8 cellular contexts compared by ENCODE assay signal in the genomic region with DNA sequence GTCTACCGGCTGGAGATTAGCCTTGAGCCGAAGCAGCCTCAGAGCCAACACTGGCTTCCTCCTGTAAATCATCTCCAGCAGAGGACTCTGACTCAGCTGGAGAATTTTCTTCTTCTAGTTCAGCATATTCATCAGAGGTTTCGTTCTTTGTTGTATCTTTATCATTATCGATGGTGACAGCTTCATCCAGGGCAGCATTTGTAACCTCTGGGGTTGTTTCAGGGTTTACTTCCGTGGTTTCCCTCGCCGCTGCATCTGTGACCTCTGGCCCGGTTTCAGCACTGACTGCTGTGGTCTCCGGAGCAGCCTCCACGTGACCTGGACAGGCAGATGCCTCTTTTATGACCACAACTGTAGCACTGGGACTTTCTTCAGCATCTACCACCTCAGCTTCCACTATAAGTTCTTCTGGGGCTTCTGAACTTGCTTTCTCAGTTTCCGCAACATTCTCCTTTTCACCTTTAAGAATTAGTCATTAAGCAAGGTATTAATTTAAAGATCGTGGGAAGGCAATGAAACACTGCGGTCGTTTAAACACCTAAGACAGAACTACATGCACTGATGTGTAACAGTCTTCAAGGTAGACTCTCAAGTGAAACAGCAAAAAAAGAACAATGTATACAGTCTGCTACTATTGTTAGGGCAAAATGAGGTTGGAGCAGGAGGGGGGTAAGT. TPM values are rescaled to one million over a fixed set of nuclear protein-coding genes. Genes with fewer than 3 reads are reported as not detected.
DNase-seq lines count a peak whose midpoint lies in the region; ATAC-seq, FAIRE-seq and TF ChIP-seq lines count a peak whose summit lies in the region.

No MANE protein-coding gene starts in this region.

- H3K36me3 ChIP-seq in hepatocyte (replicated peaks; ENCODE audit: insufficient read depth, low read depth) (no peaks in the 10 kb centered on the region), smooth muscle cell (ENCODE audit: low read depth) (no peaks in the 10 kb centered on the region)

- H3K9me3 ChIP-seq in hepatocyte (ENCODE audit: low read depth) (no peaks in the 10 kb centered on the region), smooth muscle cell (replicated peaks; ENCODE audit: low read depth) (no peaks in the 10 kb centered on the region)

- in situ Hi-C loops in Caki2 (cut with HindIII; ENCODE audit: low pct_unique_long_range_greater_than_20kb, low sequenced_read_pairs) = no loop called here

- H2AFZ ChIP-seq in hepatocyte = peak overlapping the region; percentile 22
- H2AFZ ChIP-seq in smooth muscle cell (ENCODE audit: low read depth) = peak overlapping the region; percentile 75

- TF ChIP-seq CTCF in hepatocyte (IDR thresholded peaks at IDR 0.05; ENCODE audit: poor library complexity) (no peak), smooth muscle cell (IDR thresholded peaks at IDR 0.05; ENCODE audit: borderline replicate concordance, insufficient read depth, poor library complexity, severe bottlenecking) (no peak)

- FAIRE-seq in HTR-8/SVneo (lab: Jason Lieb, UNC) = peak; percentile 91

- H3K27ac ChIP-seq in hepatocyte (peak overlapping the region; percentile 12), smooth muscle cell (ENCODE audit: low read depth) (peak overlapping the region; percentile 67)

- peak; percentile 97 for ATAC-seq in GM21515 (IDR thresholded peaks at IDR 0.05; ENCODE audit: unreplicated experiment)

- H3K4me1 ChIP-seq in hepatocyte (ENCODE audit: insufficient read depth) (no peaks in the 10 kb centered on the region), smooth muscle cell (ENCODE audit: low read depth) (peaks cover 8% of the 10 kb centered on the region)

- H3K9ac ChIP-seq in smooth muscle cell (ENCODE audit: low read depth) = peak overlapping the region; percentile 23

- H3K27me3 ChIP-seq in hepatocyte = no peaks in the 10 kb centered on the region
- no peaks in the 10 kb centered on the region for H3K27me3 ChIP-seq in smooth muscle cell (ENCODE audit: low read depth)

- H3K4me2 ChIP-seq in hepatocyte (peak overlapping the region; percentile 66), smooth muscle cell (peak overlapping the region; percentile 83)

- 19% methylated on average over 14 of the region's 14 CpGs for WGBS in hepatocyte (ENCODE audit: low lambda C conversion rate, missing lambda C conversion rate)
- WGBS in smooth muscle cell (ENCODE audit: low lambda C conversion rate) = 22% methylated on average over 14 of the region's 14 CpGs

- H4K20me1 ChIP-seq in hepatocyte (ENCODE audit: insufficient read depth, poor library complexity, severe bottlenecking) (no peaks in the 10 kb centered on the region), smooth muscle cell (ENCODE audit: low read depth) (no peaks in the 10 kb centered on the region)

- H3K79me2 ChIP-seq in hepatocyte (no peaks in the 10 kb centered on the region), smooth muscle cell (ENCODE audit: low read depth) (no peaks in the 10 kb centered on the region)

- DNase-seq in Caki2 (ENCODE audit: low read depth) (peak; percentile 80), HTR-8/SVneo (ENCODE audit: insufficient read length, low spot score) (peak; percentile 73), T-helper 22 cell (ENCODE audit: low read depth) (peak; percentile 65), anterior cingulate cortex (lab: John Stamatoyannopoulos, UW) (peak in 32 of 58 donors; percentile 1 to 42 (median 12)), hepatocyte (ENCODE audit: low spot score) (peak; percentile 79), smooth muscle cell (lab: John Stamatoyannopoulos, UW; ENCODE audit: unreplicated experiment) (peak; percentile 2), NCI-H446 treated with DMSO at 0.1 percent for 48 hours (lab: John Stamatoyannopoulos, UW) (no peak)

- H3F3A ChIP-seq in smooth muscle cell (ENCODE audit: low read depth) = no peaks in the 10 kb centered on the region

- H3K4me3 ChIP-seq in hepatocyte (peak overlapping the region; percentile 4), smooth muscle cell (peak overlapping the region; percentile 55)

- H3K9me2 ChIP-seq in hepatocyte (replicated peaks; ENCODE audit: insufficient read depth) = no peaks in the 10 kb centered on the region

RNA-seq across cellular contexts. Expression of a gene that starts 13.3 kb away (rescaled TPM):
- 0.90 and 1.5 TPM in 2 replicates for total RNA-seq in Caki2 (2014; rRNA removed; shearing (Covaris generic); ENCODE audit: low replicate concordance)
- total RNA-seq in hepatocyte (0.90 and 2.0 TPM in 2 replicates), smooth muscle cell (0.36 TPM in 1 of 2 replicates, not detected in the other)
- polyA plus RNA-seq in hepatocyte (2.9 and 4.3 TPM in 2 replicates), smooth muscle cell (0.21 and 0.39 TPM in 2 replicates)

RNA-seq across cellular contexts. Expression of a gene that starts 34.6 kb away (rescaled TPM):
- total RNA-seq in Caki2 (2014; rRNA removed; shearing (Covaris generic); ENCODE audit: low replicate concordance) = 5.0 and 23.5 TPM in 2 replicates
- 26.9 and 29.6 TPM in 2 replicates for total RNA-seq in hepatocyte
- polyA plus RNA-seq in hepatocyte = 15.3 and 25.6 TPM in 2 replicates
- total RNA-seq in smooth muscle cell = 27.0 and 36.7 TPM in 2 replicates
- polyA plus RNA-seq in smooth muscle cell = 20.5 and 21.7 TPM in 2 replicates

RNA-seq across cellular contexts. Expression of a gene that starts 35.6 kb away (rescaled TPM):
- total RNA-seq in Caki2 (2014; rRNA removed; shearing (Covaris generic); ENCODE audit: low replicate concordance) = 128 and 167 TPM in 2 replicates
- total RNA-seq in hepatocyte (62.1 and 77.7 TPM in 2 replicates), smooth muscle cell (54.0 and 56.8 TPM in 2 replicates)
- polyA plus RNA-seq in hepatocyte (160 and 198 TPM in 2 replicates), smooth muscle cell (169 and 196 TPM in 2 replicates)
